33 cellular contexts compared by ENCODE assay signal in genomic region chr2:219090900-219091299, GRCh38. TPM values are rescaled to one million over a fixed set of nuclear protein-coding genes. Genes with fewer than 3 reads are reported as not detected.
"Had no signal": no experiment of that assay in that cellular context is flagged by ENCODE, and none has a peak within 500 bp of the region (broad histone marks: within the 10 kb centered on the region; RNA-seq: fewer than 3 reads in every experiment).

No MANE protein-coding gene starts in this region.

- H3K36me3 ChIP-seq: esophagus squamous epithelium, gastrocnemius medialis, left lung, lower lobe of right lung had no signal

- H3K4me3 ChIP-seq: coronary artery, dorsolateral prefrontal cortex, esophagus squamous epithelium, gastrocnemius medialis, heart right ventricle, left lung, lower lobe of right lung, mucosa of descending colon had no signal

- H3K4me1 ChIP-seq: esophagus squamous epithelium had no signal

- H3K27ac ChIP-seq: coronary artery, dorsolateral prefrontal cortex, epithelial cell of prostate, esophagus squamous epithelium, gastrocnemius medialis, heart right ventricle, left lung, lower lobe of right lung had no signal

- H3K9me3 ChIP-seq: esophagus squamous epithelium, gastrocnemius medialis, heart right ventricle, left lung, lower lobe of right lung, mucosa of descending colon had no signal

- H3K27me3 ChIP-seq: dorsolateral prefrontal cortex, esophagus squamous epithelium, gastrocnemius medialis, heart right ventricle, left lung had no signal

- ATAC-seq: esophagus mucosa, gastrocnemius medialis, heart right ventricle, left lung, left ventricle myocardium superior, lower lobe of right lung had no signal

- FAIRE-seq: colon, kidney had no signal

- DNase-seq: dermis blood vessel endothelial cell; dorsolateral prefrontal cortex; effector CD4-positive, alpha-beta T cell; effector memory CD4-positive, alpha-beta T cell; erythroblast; esophagus squamous epithelium; foreskin fibroblast; foreskin melanocyte; gastrocnemius medialis; glutamatergic neuron; head of caudate nucleus; heart right ventricle; hypothalamus; immature natural killer cell; islet precursor cell; kidney; kidney glomerular epithelial cell; left lung; left ventricle myocardium superior; lower lobe of right lung; mesenchymal stem cell; mucosa of descending colon; naive B cell had no signal

RNA-seq across cellular contexts. Expression of gene IHH, which starts 30.2 kb away (rescaled TPM):
- total RNA-seq: dermis blood vessel endothelial cell, glomerular endothelial cell, left ventricle myocardium superior, lung microvascular endothelial cell, myocyte had no signal
- polyA plus RNA-seq: immature natural killer cell had no signal

RNA-seq across cellular contexts. Expression of gene CFAP65, which starts 49.6 kb away (rescaled TPM):
- total RNA-seq: dermis blood vessel endothelial cell, esophagus mucosa, glomerular endothelial cell, heart right ventricle, left ventricle myocardium superior, lower leg skin, lung microvascular endothelial cell, mesenteric fat pad, mesothelial cell of epicardium had no signal
- polyA plus RNA-seq: heart right ventricle, immature natural killer cell had no signal
